ENCODE assay signal across 1 cellular context in the genomic region with DNA sequence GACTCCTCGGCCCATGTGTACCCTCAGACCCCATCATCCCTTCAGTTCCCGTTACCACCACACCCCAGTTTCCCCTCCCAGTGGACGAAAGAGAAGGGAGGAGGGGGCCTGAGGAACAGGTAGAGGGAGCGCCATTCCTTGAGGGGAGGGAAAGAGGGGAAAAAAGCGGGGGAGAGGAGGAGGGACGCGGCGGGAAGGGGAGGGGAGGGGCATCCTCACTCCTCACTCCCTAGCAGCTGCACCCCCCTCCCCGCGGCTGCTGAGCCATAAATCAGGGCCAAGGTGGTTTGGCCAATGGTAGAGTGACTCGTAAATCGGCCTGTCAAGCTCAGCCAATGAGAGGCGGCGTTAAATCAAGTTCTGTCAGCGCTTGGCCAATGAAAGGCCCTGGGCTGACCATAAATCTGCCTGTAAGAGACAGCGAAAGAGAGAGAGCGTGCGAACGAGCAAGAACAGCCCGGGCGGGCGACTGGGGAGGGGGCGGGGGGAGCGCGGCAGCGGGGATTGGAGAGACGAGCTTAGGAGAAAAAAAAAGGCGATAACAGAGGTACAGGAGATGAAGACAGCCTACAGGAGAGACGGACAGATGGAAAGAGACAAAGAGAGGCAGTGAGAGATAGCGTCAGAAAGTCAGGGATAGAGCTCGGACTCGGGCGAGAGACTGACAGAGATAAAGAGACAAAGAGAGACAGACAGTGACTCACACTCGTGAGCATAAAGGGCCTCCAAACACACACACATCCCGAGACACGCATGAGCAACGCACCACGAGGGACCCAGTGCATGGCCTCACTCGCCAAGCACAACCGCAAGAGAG.
TF ChIP-seq lines count a peak whose summit lies in the region.

No MANE protein-coding gene starts in this region.

TF ChIP-seq in A549, 52 proteins besides CTCF, POLR2A, EP300 and RAD21 (continued from another document):
- TF ChIP-seq, protein P1, sequence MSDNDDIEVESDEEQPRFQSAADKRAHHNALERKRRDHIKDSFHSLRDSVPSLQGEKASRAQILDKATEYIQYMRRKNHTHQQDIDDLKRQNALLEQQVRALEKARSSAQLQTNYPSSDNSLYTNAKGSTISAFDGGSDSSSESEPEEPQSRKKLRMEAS (IDR thresholded peaks at IDR 0.05): peak; percentile 77
- no peak for TF ChIP-seq RARB (CRISPR knock-in tag; IDR thresholded peaks at IDR 0.05)
- TF ChIP-seq BHLHE40 (IDR thresholded peaks at IDR 0.05; ENCODE audit: low read depth, low read length): peak; percentile 11; the same call in 1 of the 2 replicates
- TF ChIP-seq PHF8 (IDR thresholded peaks at IDR 0.05; ENCODE audit: borderline replicate concordance, low read depth): no peak
- TF ChIP-seq, protein P2, sequence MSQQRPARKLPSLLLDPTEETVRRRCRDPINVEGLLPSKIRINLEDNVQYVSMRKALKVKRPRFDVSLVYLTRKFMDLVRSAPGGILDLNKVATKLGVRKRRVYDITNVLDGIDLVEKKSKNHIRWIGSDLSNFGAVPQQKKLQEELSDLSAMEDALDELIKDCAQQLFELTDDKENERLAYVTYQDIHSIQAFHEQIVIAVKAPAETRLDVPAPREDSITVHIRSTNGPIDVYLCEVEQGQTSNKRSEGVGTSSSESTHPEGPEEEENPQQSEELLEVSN (IDR thresholded peaks at IDR 0.05; ENCODE audit: borderline replicate concordance, low read depth): 0 out of 2 replicates have a peak, but pooled peaks have one; percentile 7
- peak; percentile 99 for TF ChIP-seq MAZ (IDR thresholded peaks at IDR 0.05; ENCODE audit: borderline replicate concordance, low read depth, low read length)
- TF ChIP-seq, protein P3, sequence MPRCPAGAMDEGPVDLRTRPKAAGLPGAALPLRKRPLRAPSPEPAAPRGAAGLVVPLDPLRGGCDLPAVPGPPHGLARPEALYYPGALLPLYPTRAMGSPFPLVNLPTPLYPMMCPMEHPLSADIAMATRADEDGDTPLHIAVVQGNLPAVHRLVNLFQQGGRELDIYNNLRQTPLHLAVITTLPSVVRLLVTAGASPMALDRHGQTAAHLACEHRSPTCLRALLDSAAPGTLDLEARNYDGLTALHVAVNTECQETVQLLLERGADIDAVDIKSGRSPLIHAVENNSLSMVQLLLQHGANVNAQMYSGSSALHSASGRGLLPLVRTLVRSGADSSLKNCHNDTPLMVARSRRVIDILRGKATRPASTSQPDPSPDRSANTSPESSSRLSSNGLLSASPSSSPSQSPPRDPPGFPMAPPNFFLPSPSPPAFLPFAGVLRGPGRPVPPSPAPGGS (IDR thresholded peaks at IDR 0.05): 0 out of 3 replicates have a peak, but pooled peaks have one; percentile 22
- no peak for TF ChIP-seq HOXA7 (CRISPR knock-in tag; IDR thresholded peaks at IDR 0.05)
- TF ChIP-seq MYC (IDR thresholded peaks at IDR 0.05; ENCODE audit: borderline replicate concordance, low read length): peak; percentile 77; the same call in 1 of the 2 replicates
- TF ChIP-seq POLR2AphosphoS2 (conservative IDR thresholded peaks at IDR 0.05; ENCODE audit: low read length): no peak
- TF ChIP-seq ZNF302 (CRISPR knock-in tag; IDR thresholded peaks at IDR 0.05): no peak
- TF ChIP-seq RFX5 (IDR thresholded peaks at IDR 0.05): peak; percentile 81
- TF ChIP-seq ESRRA (IDR thresholded peaks at IDR 0.05; ENCODE audit: borderline replicate concordance, low read length): no peak
- TF ChIP-seq ZSCAN20 (CRISPR knock-in tag; IDR thresholded peaks at IDR 0.05): no peak
- TF ChIP-seq GATA3 (IDR thresholded peaks at IDR 0.05; ENCODE audit: borderline replicate concordance): peak; percentile 70
- TF ChIP-seq FOSB (CRISPR knock-in tag; IDR thresholded peaks at IDR 0.05): no peak
- TF ChIP-seq, protein P4, sequence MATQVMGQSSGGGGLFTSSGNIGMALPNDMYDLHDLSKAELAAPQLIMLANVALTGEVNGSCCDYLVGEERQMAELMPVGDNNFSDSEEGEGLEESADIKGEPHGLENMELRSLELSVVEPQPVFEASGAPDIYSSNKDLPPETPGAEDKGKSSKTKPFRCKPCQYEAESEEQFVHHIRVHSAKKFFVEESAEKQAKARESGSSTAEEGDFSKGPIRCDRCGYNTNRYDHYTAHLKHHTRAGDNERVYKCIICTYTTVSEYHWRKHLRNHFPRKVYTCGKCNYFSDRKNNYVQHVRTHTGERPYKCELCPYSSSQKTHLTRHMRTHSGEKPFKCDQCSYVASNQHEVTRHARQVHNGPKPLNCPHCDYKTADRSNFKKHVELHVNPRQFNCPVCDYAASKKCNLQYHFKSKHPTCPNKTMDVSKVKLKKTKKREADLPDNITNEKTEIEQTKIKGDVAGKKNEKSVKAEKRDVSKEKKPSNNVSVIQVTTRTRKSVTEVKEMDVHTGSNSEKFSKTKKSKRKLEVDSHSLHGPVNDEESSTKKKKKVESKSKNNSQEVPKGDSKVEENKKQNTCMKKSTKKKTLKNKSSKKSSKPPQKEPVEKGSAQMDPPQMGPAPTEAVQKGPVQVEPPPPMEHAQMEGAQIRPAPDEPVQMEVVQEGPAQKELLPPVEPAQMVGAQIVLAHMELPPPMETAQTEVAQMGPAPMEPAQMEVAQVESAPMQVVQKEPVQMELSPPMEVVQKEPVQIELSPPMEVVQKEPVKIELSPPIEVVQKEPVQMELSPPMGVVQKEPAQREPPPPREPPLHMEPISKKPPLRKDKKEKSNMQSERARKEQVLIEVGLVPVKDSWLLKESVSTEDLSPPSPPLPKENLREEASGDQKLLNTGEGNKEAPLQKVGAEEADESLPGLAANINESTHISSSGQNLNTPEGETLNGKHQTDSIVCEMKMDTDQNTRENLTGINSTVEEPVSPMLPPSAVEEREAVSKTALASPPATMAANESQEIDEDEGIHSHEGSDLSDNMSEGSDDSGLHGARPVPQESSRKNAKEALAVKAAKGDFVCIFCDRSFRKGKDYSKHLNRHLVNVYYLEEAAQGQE (IDR thresholded peaks at IDR 0.05): no peak
- no peak for TF ChIP-seq CHD4 (IDR thresholded peaks at IDR 0.05; ENCODE audit: borderline replicate concordance)
- TF ChIP-seq, protein P5, sequence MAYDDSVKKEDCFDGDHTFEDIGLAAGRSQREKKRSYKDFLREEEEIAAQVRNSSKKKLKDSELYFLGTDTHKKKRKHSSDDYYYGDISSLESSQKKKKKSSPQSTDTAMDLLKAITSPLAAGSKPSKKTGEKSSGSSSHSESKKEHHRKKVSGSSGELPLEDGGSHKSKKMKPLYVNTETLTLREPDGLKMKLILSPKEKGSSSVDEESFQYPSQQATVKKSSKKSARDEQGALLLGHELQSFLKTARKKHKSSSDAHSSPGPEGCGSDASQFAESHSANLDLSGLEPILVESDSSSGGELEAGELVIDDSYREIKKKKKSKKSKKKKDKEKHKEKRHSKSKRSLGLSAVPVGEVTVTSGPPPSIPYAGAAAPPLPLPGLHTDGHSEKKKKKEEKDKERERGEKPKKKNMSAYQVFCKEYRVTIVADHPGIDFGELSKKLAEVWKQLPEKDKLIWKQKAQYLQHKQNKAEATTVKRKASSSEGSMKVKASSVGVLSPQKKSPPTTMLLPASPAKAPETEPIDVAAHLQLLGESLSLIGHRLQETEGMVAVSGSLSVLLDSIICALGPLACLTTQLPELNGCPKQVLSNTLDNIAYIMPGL (CRISPR knock-in tag; IDR thresholded peaks at IDR 0.05; ENCODE audit: borderline replicate concordance): no peak
- no peak for TF ChIP-seq NPAS2 (CRISPR knock-in tag; IDR thresholded peaks at IDR 0.05; ENCODE audit: borderline replicate concordance)
- no peak for TF ChIP-seq CBX8 (IDR thresholded peaks at IDR 0.05)
- no peak for TF ChIP-seq SREBF2 (IDR thresholded peaks at IDR 0.05)
- TF ChIP-seq NR3C1 (IDR thresholded peaks at IDR 0.05): no peak
- TF ChIP-seq JUN (IDR thresholded peaks at IDR 0.05): peak in 1 of 2 experiments; percentile 60; a peak in 2 of 5 replicates
- TF ChIP-seq CHD2 (IDR thresholded peaks at IDR 0.05; ENCODE audit: low read length, partially characterized antibody): peak; percentile 71
- TF ChIP-seq, protein P6, sequence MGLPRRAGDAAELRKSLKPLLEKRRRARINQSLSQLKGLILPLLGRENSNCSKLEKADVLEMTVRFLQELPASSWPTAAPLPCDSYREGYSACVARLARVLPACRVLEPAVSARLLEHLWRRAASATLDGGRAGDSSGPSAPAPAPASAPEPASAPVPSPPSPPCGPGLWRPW (IDR thresholded peaks at IDR 0.05): no peak
- TF ChIP-seq HDAC2 (IDR thresholded peaks at IDR 0.05): no peak
- TF ChIP-seq, protein P7, sequence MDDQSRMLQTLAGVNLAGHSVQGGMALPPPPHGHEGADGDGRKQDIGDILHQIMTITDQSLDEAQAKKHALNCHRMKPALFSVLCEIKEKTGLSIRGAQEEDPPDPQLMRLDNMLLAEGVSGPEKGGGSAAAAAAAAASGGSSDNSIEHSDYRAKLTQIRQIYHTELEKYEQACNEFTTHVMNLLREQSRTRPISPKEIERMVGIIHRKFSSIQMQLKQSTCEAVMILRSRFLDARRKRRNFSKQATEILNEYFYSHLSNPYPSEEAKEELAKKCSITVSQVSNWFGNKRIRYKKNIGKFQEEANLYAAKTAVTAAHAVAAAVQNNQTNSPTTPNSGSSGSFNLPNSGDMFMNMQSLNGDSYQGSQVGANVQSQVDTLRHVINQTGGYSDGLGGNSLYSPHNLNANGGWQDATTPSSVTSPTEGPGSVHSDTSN (IDR thresholded peaks at IDR 0.05): peak; percentile 100
- TF ChIP-seq EHMT2 (IDR thresholded peaks at IDR 0.05; ENCODE audit: low read depth): no peak
- TF ChIP-seq KDM5A (IDR thresholded peaks at IDR 0.05): no peak
- no peak for TF ChIP-seq KDM1A (IDR thresholded peaks at IDR 0.05; ENCODE audit: low read depth)
